ENCODE assay signal across 25 cellular contexts in genomic region chr3:31027191-31027761, GRCh38.
"Had no signal": no experiment of that assay in that cellular context is flagged by ENCODE, and none has a peak within 500 bp of the region (broad histone marks: within the 10 kb centered on the region; RNA-seq: fewer than 3 reads in every experiment).

No MANE protein-coding gene starts in this region.

- H3K9me3 Mint-ChIP-seq: central memory CD8-positive, alpha-beta T cell; natural killer cell; stimulated activated naive CD8-positive, alpha-beta T cell treated with anti-CD3 and anti-CD28 coated beads, Interleukin-15, amount 100 ng/mL, for 72 hours had no signal

- H3K36me3 Mint-ChIP-seq: natural killer cell, type B pancreatic cell had no signal

- H3K4me1 Mint-ChIP-seq: central memory CD8-positive, alpha-beta T cell; natural killer cell; stimulated activated naive CD8-positive, alpha-beta T cell treated with anti-CD3 and anti-CD28 coated beads, Interleukin-15, amount 100 ng/mL, for 72 hours had no signal

- H3K27me3 Mint-ChIP-seq: central memory CD8-positive, alpha-beta T cell; stimulated activated naive CD8-positive, alpha-beta T cell treated with anti-CD3 and anti-CD28 coated beads, Interleukin-15, amount 100 ng/mL, for 72 hours; type B pancreatic cell had no signal

- H3K4me3 Mint-ChIP-seq: activated T-cell treated with anti-CD3 and anti-CD28 coated beads, Interleukin-2, amount 50 U/mL, for 72 hours; central memory CD8-positive, alpha-beta T cell; natural killer cell; stimulated activated naive CD8-positive, alpha-beta T cell treated with anti-CD3 and anti-CD28 coated beads, Interleukin-15, amount 100 ng/mL, for 72 hours; type B pancreatic cell had no signal

- H3K4me3 ChIP-seq: ascending aorta, coronary artery, lower lobe of right lung, right lobe of liver, suprapubic skin had no signal

- DNase-seq: activated CD4-positive, alpha-beta T cell treated with anti-CD3 and anti-CD28 coated beads, Interleukin-2, amount 50 U/mL, for 1 hour; activated CD8-positive, alpha-beta memory T cell treated with anti-CD3 and anti-CD28 coated beads for 24 hours; activated CD8-positive, alpha-beta memory T cell treated with anti-CD3 and anti-CD28 coated beads, Interleukin-2, amount 50 U/mL, for 48 hours; activated effector memory CD4-positive, alpha-beta T cell treated with anti-CD3 and anti-CD28 coated beads, Interleukin-2, amount 50 U/mL, for 16 hours; activated naive CD4-positive, alpha-beta T cell treated with anti-CD3 and anti-CD28 coated beads, Interleukin-2, amount 50 U/mL, for 16 hours; activated T-cell treated with anti-CD3 and anti-CD28 coated beads, Interleukin-2, amount 50 U/mL, for 72 hours; foreskin melanocyte; glutamatergic neuron; hippocampal formation; left cardiac atrium; lower lobe of right lung; natural killer cell; right lobe of liver; small intestine; stimulated activated CD4-positive, alpha-beta T cell treated with anti-CD3 and anti-CD28 coated beads, Interleukin-15, amount 100 ng/mL, for 24 hours; stimulated activated CD4-positive, alpha-beta T cell treated with anti-CD3 and anti-CD28 coated beads, Interleukin-2, amount 100 ng/mL, for 48 hours; stimulated activated naive CD8-positive, alpha-beta T cell treated with anti-CD3 and anti-CD28 coated beads, Interleukin-15, amount 100 ng/mL, for 72 hours had no signal

- H3K36me3 ChIP-seq: ascending aorta, lower lobe of right lung, neutrophil, right lobe of liver, suprapubic skin had no signal

- H3K27me3 ChIP-seq: ascending aorta, neutrophil, right lobe of liver, suprapubic skin had no signal

- H3K9me3 ChIP-seq: neutrophil, right lobe of liver had no signal

- ATAC-seq: activated CD4-positive, CD25-positive, alpha-beta regulatory T cell treated with anti-CD3 and anti-CD28 coated beads, Interleukin-2, amount 50 U/mL, for 24 hours; activated T-cell treated with anti-CD3 and anti-CD28 coated beads, Interleukin-2, amount 50 U/mL, for 72 hours; left cardiac atrium; lower lobe of right lung; natural killer cell; right lobe of liver; stimulated activated naive CD8-positive, alpha-beta T cell treated with anti-CD3 and anti-CD28 coated beads, Interleukin-15, amount 100 ng/mL, for 72 hours had no signal

- H3K27ac Mint-ChIP-seq: activated T-cell treated with anti-CD3 and anti-CD28 coated beads, Interleukin-2, amount 50 U/mL, for 72 hours; natural killer cell; stimulated activated naive CD8-positive, alpha-beta T cell treated with anti-CD3 and anti-CD28 coated beads, Interleukin-15, amount 100 ng/mL, for 72 hours; type B pancreatic cell had no signal

- H2AFZ ChIP-seq: parathyroid adenoma had no signal

- H3K4me1 ChIP-seq: ascending aorta, lower lobe of right lung, right lobe of liver, suprapubic skin had no signal

- H3K9ac ChIP-seq: parathyroid adenoma had no signal

- H3K27ac ChIP-seq: ascending aorta, coronary artery, lower lobe of right lung, neutrophil, parathyroid adenoma, right lobe of liver, suprapubic skin had no signal

- H3K79me2 ChIP-seq: parathyroid adenoma had no signal
